21 cellular contexts compared by ENCODE assay signal in genomic region chr7:156731651-156732050, GRCh38.
DNase-seq lines count a peak whose midpoint lies in the region; ATAC-seq and TF ChIP-seq lines count a peak whose summit lies in the region.
"Had no signal": no experiment of that assay in that cellular context is flagged by ENCODE, and none has a peak within 500 bp of the region (broad histone marks: within the 10 kb centered on the region; RNA-seq: fewer than 3 reads in every experiment).

No MANE protein-coding gene starts in this region.

- peaks cover 54% of the 10 kb centered on the region for H3K36me3 Mint-ChIP-seq in activated CD4-positive, alpha-beta T cell treated with anti-CD3 and anti-CD28 coated beads for 36 hours (ENCODE audit: low read depth)

- H3K4me1 Mint-ChIP-seq in activated CD4-positive, alpha-beta T cell treated with anti-CD3 and anti-CD28 coated beads for 36 hours: no peaks in the 10 kb centered on the region

- intact Hi-C loops in IMR-90 (cut with micrococcal nuclease) (no loop called here), breast epithelium (cut with DNase I; ENCODE audit: low total_unique reads) (no loop called here)
- intact Hi-C loops in activated CD4-positive, alpha-beta T cell treated with anti-CD3 and anti-CD28 coated beads for 36 hours (cut with DNase I, micrococcal nuclease): no loop called here

- peaks cover 9% of the 10 kb centered on the region for H3K4me1 ChIP-seq in IMR-90 (ENCODE audit: control insufficient read depth, insufficient read depth, low read length)
- H3K4me1 ChIP-seq in osteoblast (ENCODE audit: insufficient read depth, low read length): peaks cover 8% of the 10 kb centered on the region
- H3K4me1 ChIP-seq in breast epithelium: no peaks in the 10 kb centered on the region
- H3K4me1 ChIP-seq: Peyer's patch, SJSA1 had no signal

- TF ChIP-seq POLR2A in IMR-90 (IDR thresholded peaks at IDR 0.05; ENCODE audit: low read depth, low read length) (no peak), breast epithelium (IDR thresholded peaks at IDR 0.05) (no peak)

- H3K36me3 ChIP-seq in IMR-90 (ENCODE audit: control insufficient read depth, insufficient read depth, low read length): no peaks in the 10 kb centered on the region
- H3K36me3 ChIP-seq in osteoblast (ENCODE audit: insufficient read depth, low read length): no peaks in the 10 kb centered on the region
- peaks cover 6% of the 10 kb centered on the region for H3K36me3 ChIP-seq in breast epithelium
- H3K36me3 ChIP-seq: SJSA1 had no signal

- H2BK120ac ChIP-seq in IMR-90 (ENCODE audit: low read depth, low read length): no peak overlapping the region; the same call in 1 of the 2 replicates

- no peak overlapping the region for H3K14ac ChIP-seq in IMR-90 (replicated peaks; ENCODE audit: low read depth, low read length)

- H4K91ac ChIP-seq in IMR-90 (ENCODE audit: insufficient read depth, low read depth, low read length): no peak overlapping the region; the same call in 1 of the 2 replicates

- no peak overlapping the region for H3K4ac ChIP-seq in IMR-90 (ENCODE audit: low read depth, low read length)

- no peak overlapping the region for H3K9ac ChIP-seq in IMR-90 (ENCODE audit: low read depth, low read length)

- peaks cover 19% of the 10 kb centered on the region for H3K9me3 Mint-ChIP-seq in activated CD4-positive, alpha-beta T cell treated with anti-CD3 and anti-CD28 coated beads for 36 hours (ENCODE audit: low read depth)

- H4K20me1 ChIP-seq in IMR-90 (ENCODE audit: insufficient read depth, low read length): no peaks in the 10 kb centered on the region; the same call in 1 of the 2 replicates
- H4K20me1 ChIP-seq in osteoblast (ENCODE audit: insufficient read depth, low read length): no peaks in the 10 kb centered on the region

- no peak overlapping the region for H2AK5ac ChIP-seq in IMR-90 (ENCODE audit: low read depth, low read length)

- no peaks in the 10 kb centered on the region for H3K79me2 ChIP-seq in osteoblast (ENCODE audit: insufficient read depth, low read length)

- H3K56ac ChIP-seq in IMR-90 (ENCODE audit: extremely low read depth, insufficient read depth, low read length): no peak overlapping the region; the same call in 1 of the 2 replicates

- TF ChIP-seq RAD21 in IMR-90 (IDR thresholded peaks at IDR 0.05; ENCODE audit: low read length): no peak

- peaks cover 5 to 11% of the 10 kb centered on the region in 2 experiments; a peak in 3 of 4 replicates for H3K79me1 ChIP-seq in IMR-90 (ENCODE audit: low read depth in 1 of 2, low read length in 2 of 2)

- peak overlapping the region; percentile 46 to 70; a peak in 2 of 4 replicates for H4K8ac ChIP-seq in IMR-90 (ENCODE audit: low read depth in 2 of 2, low read length in 2 of 2)

- TF ChIP-seq CTCF in AG04450 (IDR thresholded peaks at IDR 0.05; ENCODE audit: low read depth, low read length) (no peak), IMR-90 (conservative IDR thresholded peaks at IDR 0.05; ENCODE audit: low read depth, low read length) (no peak), osteoblast (IDR thresholded peaks at IDR 0.05; ENCODE audit: extremely low read depth, low read depth, low read length) (no peak), breast epithelium (IDR thresholded peaks at IDR 0.05) (no peak)

- no peak overlapping the region for H4K5ac ChIP-seq in IMR-90 (ENCODE audit: low read depth, low read length)

- H3K23ac ChIP-seq in IMR-90 (ENCODE audit: low read depth, low read length): no peak overlapping the region

- in situ Hi-C loops in IMR-90 (cut with MboI; ENCODE audit: low sequenced_read_pairs): no loop called here

- H3K27me3 Mint-ChIP-seq in activated CD4-positive, alpha-beta T cell treated with anti-CD3 and anti-CD28 coated beads for 36 hours: no peaks in the 10 kb centered on the region

- no peak overlapping the region for H2AK9ac ChIP-seq in IMR-90 (replicated peaks; ENCODE audit: low read depth, low read length, poor library complexity)

- no peaks in the 10 kb centered on the region for H3K9me3 ChIP-seq in AG04450 (ENCODE audit: control insufficient read depth, insufficient read depth, low read length)
- H3K9me3 ChIP-seq in IMR-90 (ENCODE audit: control insufficient read depth, insufficient read depth, low read length): no peaks in the 10 kb centered on the region
- H3K9me3 ChIP-seq in osteoblast (ENCODE audit: low read depth, low read length): no peaks in the 10 kb centered on the region
- H3K9me3 ChIP-seq in breast epithelium: peaks cover 0 to 19% of the 10 kb centered on the region in 2 donors
- H3K9me3 ChIP-seq: SJSA1 had no signal

- no peak overlapping the region for H2AFZ ChIP-seq in IMR-90 (replicated peaks; ENCODE audit: low read length, poor library complexity)
- H2AFZ ChIP-seq in osteoblast (ENCODE audit: low read length): no peak overlapping the region

- peak overlapping the region; percentile 53; the same call in 1 of the 2 replicates for H3K18ac ChIP-seq in IMR-90 (ENCODE audit: low read depth, low read length)

- dilution Hi-C loops in IMR-90 (cut with HindIII; ENCODE audit: low sequenced_read_pairs, unreplicated experiment): no loop called here

- peak overlapping the region; percentile 95 for H2BK5ac ChIP-seq in IMR-90 (ENCODE audit: low read depth, low read length, poor library complexity, severe bottlenecking)

- CTCF ChIA-PET in AG04450 (lab: Charles Lee) (no interaction called here), IMR-90 (lab: Yijun Ruan, JAX) (no interaction called here)
- CTCF ChIA-PET in activated CD4-positive, alpha-beta T cell treated with anti-CD3 and anti-CD28 coated beads for 36 hours (lab: Charles Lee): interaction anchor here (0.5 kb wide), 1 partner anchor 215 kb away, joined by 4 read pairs; no protein-coding TSS in a partner anchor

- H3K4me3 Mint-ChIP-seq in activated CD4-positive, alpha-beta T cell treated with anti-CD3 and anti-CD28 coated beads for 36 hours: no peak overlapping the region
- H3K4me3 Mint-ChIP-seq: CD14-positive monocyte had no signal

- H3K27me3 ChIP-seq in AG04450 (ENCODE audit: control insufficient read depth, insufficient read depth, low read length): no peaks in the 10 kb centered on the region
- no peaks in the 10 kb centered on the region for H3K27me3 ChIP-seq in IMR-90 (ENCODE audit: control insufficient read depth, insufficient read depth, low read length)
- no peaks in the 10 kb centered on the region for H3K27me3 ChIP-seq in osteoblast (ENCODE audit: insufficient read depth, low read length)
- H3K27me3 ChIP-seq in breast epithelium: no peaks in the 10 kb centered on the region
- H3K27me3 ChIP-seq: Peyer's patch, SJSA1 had no signal

- peak; percentile 87 for ATAC-seq in IMR-90 (ENCODE audit: low read depth)
- ATAC-seq in GM19455 (IDR thresholded peaks at IDR 0.05; ENCODE audit: unreplicated experiment): no peak
- ATAC-seq in activated CD4-positive, alpha-beta T cell treated with anti-CD3 and anti-CD28 coated beads for 36 hours: no peak

- H3K27ac Mint-ChIP-seq in activated CD4-positive, alpha-beta T cell treated with anti-CD3 and anti-CD28 coated beads for 36 hours: no peak overlapping the region
- H3K27ac Mint-ChIP-seq: CD14-positive monocyte had no signal

- peaks cover 4% of the 10 kb centered on the region; the same call in 1 of the 2 replicates for H3K9me1 ChIP-seq in IMR-90 (ENCODE audit: insufficient read depth, low read length)

- DNase-seq in AG04450 (ENCODE audit: low read depth, low spot score) (peak; percentile 8), IMR-90 (peak; percentile 68), dedifferentiated amniotic fluid mesenchymal stem cell (ENCODE audit: extremely low spot score) (peak; percentile 35), osteoblast (ENCODE audit: insufficient read length, low spot score, missing footprints) (no peak), breast epithelium (ENCODE audit: low spot score in 2 of 2) (no peak), NCI-H1417 (lab: John Stamatoyannopoulos, UW) (no peak)
- DNase-seq in activated CD4-positive, alpha-beta T cell treated with anti-CD3 and anti-CD28 coated beads for 36 hours: no peak
- DNase-seq: DMS 273 treated with DMSO at 0.1 percent for 48 hours; DND-41; GDM1; H7; NCI-H1105; NCI-H1694 treated with DMSO at 0.1 percent for 48 hours; NCI-H2107; NCI-H510A; NCI-H748 treated with DMSO at 0.1 percent for 48 hours; NK-92 treated with Interleukin-12 subunit alpha and Interleukin-12 subunit beta, amount 100 ng/mL, for 24 hours; Peyer's patch had no signal

- H3K4me2 ChIP-seq in IMR-90 (ENCODE audit: low read depth, low read length): peak overlapping the region; percentile 72; the same call in 1 of the 2 replicates
- peak overlapping the region; percentile 27 for H3K4me2 ChIP-seq in osteoblast (ENCODE audit: insufficient read depth, low read length)

- no peak overlapping the region for H3K4me3 ChIP-seq in AG04450 (ENCODE audit: low read depth, low read length)
- no peak overlapping the region for H3K4me3 ChIP-seq in IMR-90 (ENCODE audit: insufficient read depth, low read depth, low read length)
- no peak overlapping the region for H3K4me3 ChIP-seq in osteoblast (ENCODE audit: insufficient read depth, low read length)
- no peak overlapping the region for H3K4me3 ChIP-seq in breast epithelium
- H3K4me3 ChIP-seq: Peyer's patch, SJSA1 had no signal

- BruUV-seq in IMR-90 (replicated peaks; lab: Mats Ljungman, UMichigan): TSS peak; percentile 62

- no peak overlapping the region for H2BK15ac ChIP-seq in IMR-90 (ENCODE audit: low read depth, low read length)

- POLR2A ChIA-PET in AG04450 (lab: Yijun Ruan, JAX): no interaction called here
- POLR2A ChIA-PET in IMR-90 (lab: Charles Lee; ENCODE audit: unreplicated experiment): no interaction called here
- POLR2A ChIA-PET in activated CD4-positive, alpha-beta T cell treated with anti-CD3 and anti-CD28 coated beads for 36 hours (lab: Charles Lee): no interaction called here

- no peak overlapping the region for H3K27ac ChIP-seq in AG04450 (ENCODE audit: low read depth, low read length)
- H3K27ac ChIP-seq in IMR-90 (ENCODE audit: insufficient read depth, low read length): no peak overlapping the region; the same call in 1 of the 2 replicates
- H3K27ac ChIP-seq in osteoblast (ENCODE audit: low read depth, low read length): peak overlapping the region; percentile 55
- H3K27ac ChIP-seq in breast epithelium: no peak overlapping the region
- H3K27ac ChIP-seq: Peyer's patch, SJSA1 had no signal

- no peak overlapping the region for H2BK20ac ChIP-seq in IMR-90 (ENCODE audit: low read depth, low read length)

TF ChIP-seq in IMR-90, 13 proteins besides CTCF, POLR2A, EP300 and RAD21:
- TF ChIP-seq USF2 (IDR thresholded peaks at IDR 0.05; ENCODE audit: low read depth, low read length): no peak
- TF ChIP-seq SMC3 (IDR thresholded peaks at IDR 0.05; ENCODE audit: low read depth, low read length): no peak
- no peak for TF ChIP-seq MXI1 (IDR thresholded peaks at IDR 0.05; ENCODE audit: borderline replicate concordance, low read depth, low read length)

Comparison
In these comparisons a context has a peak if more than half of its experiments do, and no peak if none do; other contexts are left out.
1. DNase-seq: peak in AG04450 (single experiment), IMR-90 (single experiment) and dedifferentiated amniotic fluid mesenchymal stem cell (single experiment); none in osteoblast (single experiment), breast epithelium (0 of 2), activated CD4-positive, alpha-beta T cell treated with anti-CD3 and anti-CD28 coated beads for 36 hours (single experiment) and NCI-H1417 (0 of 3).